11 cellular contexts compared by ENCODE assay signal in genomic region chr1:232968965-232969364, GRCh38. TPM values are rescaled to one million over a fixed set of nuclear protein-coding genes. Genes with fewer than 3 reads are reported as not detected.
DNase-seq lines count a peak whose midpoint lies in the region; ATAC-seq and TF ChIP-seq lines count a peak whose summit lies in the region.
"Had no signal": no experiment of that assay in that cellular context is flagged by ENCODE, and none has a peak within 500 bp of the region (broad histone marks: within the 10 kb centered on the region; RNA-seq: fewer than 3 reads in every experiment).

No MANE protein-coding gene starts in this region.

- H3K4me3 ChIP-seq in body of pancreas (no peak overlapping the region), trophoblast cell (ENCODE audit: low read depth, low read length) (no peak overlapping the region)
- H3K4me3 ChIP-seq: lung had no signal

- H3K79me1 ChIP-seq in trophoblast cell (ENCODE audit: low read length) = no peaks in the 10 kb centered on the region

- H3K36me3 ChIP-seq in body of pancreas (replicated peaks in 1 of 2; ENCODE audit: insufficient read depth in 1 of 2, low read depth in 2 of 2) (peaks cover 6 to 7% of the 10 kb centered on the region in 2 donors), trophoblast cell (ENCODE audit: control insufficient read depth in 1 of 2, insufficient read depth in 2 of 2, low read length in 2 of 2) (peaks cover 15 to 18% of the 10 kb centered on the region in 2 experiments)

- H3K23ac ChIP-seq in trophoblast cell (ENCODE audit: low read length) = no peak overlapping the region

- H2AK5ac ChIP-seq in trophoblast cell (ENCODE audit: low read length) = no peak overlapping the region

- no peak overlapping the region for H2BK5ac ChIP-seq in trophoblast cell (ENCODE audit: low read depth, low read length, poor library complexity)

- H3K27ac ChIP-seq in body of pancreas (no peak overlapping the region), trophoblast cell (ENCODE audit: low read depth, low read length) (no peak overlapping the region)

- no peak for TF ChIP-seq POLR2A in body of pancreas (IDR thresholded peaks at IDR 0.05)

- in situ Hi-C loops in G401 (cut with HindIII; ENCODE audit: low sequenced_read_pairs) = no loop called here
- in situ Hi-C loops in KBM-7 (cut with MboI; ENCODE audit: low pct_unique_long_range_greater_than_20kb, low sequenced_read_pairs) = no loop called here

- no peak overlapping the region for H3K9ac ChIP-seq in trophoblast cell (ENCODE audit: low read length)

- intact Hi-C loops in body of pancreas (cut with DNase I) = no loop called here

- H3K9me3 ChIP-seq in body of pancreas = no peaks in the 10 kb centered on the region
- H3K9me3 ChIP-seq in trophoblast cell (ENCODE audit: insufficient read depth, low read depth, low read length) = peaks cover 2% of the 10 kb centered on the region

- ATAC-seq in body of pancreas (no peak), GM21526 (IDR thresholded peaks at IDR 0.05; ENCODE audit: low FRiP score, unreplicated experiment) (no peak)

- H2BK120ac ChIP-seq in trophoblast cell (ENCODE audit: insufficient read depth, low read length, poor library complexity) = no peak overlapping the region

- H2AFZ ChIP-seq in trophoblast cell (ENCODE audit: insufficient read depth, low read length, poor library complexity) = no peak overlapping the region

- no peaks in the 10 kb centered on the region for H3K79me2 ChIP-seq in trophoblast cell (ENCODE audit: control insufficient read depth, insufficient read depth, low read length, poor library complexity)

- no peak overlapping the region for H4K12ac ChIP-seq in trophoblast cell (ENCODE audit: low read depth, low read length)

- no peaks in the 10 kb centered on the region for H3K27me3 ChIP-seq in body of pancreas
- H3K27me3 ChIP-seq in trophoblast cell (ENCODE audit: insufficient read depth, low read length) = no peaks in the 10 kb centered on the region

- no peak overlapping the region for H4K8ac ChIP-seq in trophoblast cell (ENCODE audit: low read depth, low read length)

- DNase-seq in G401 (ENCODE audit: low spot score) = peak; percentile 48
- peak; percentile 59 for DNase-seq in KBM-7
- DNase-seq in body of pancreas = peak in 3 of 4 donors; percentile 22 to 66 (median 28)
- peak; percentile 67 for DNase-seq in medulla oblongata (ENCODE audit: extremely low spot score)
- no peak for DNase-seq in activated effector memory CD4-positive, alpha-beta T cell treated with Interleukin-2 at 50 U/mL for 16 hours
- no peak for DNase-seq in NCI-H2196 treated with DMSO at 0.1 percent for 48 hours (lab: John Stamatoyannopoulos, UW; ENCODE audit: unreplicated experiment)
- no peak for DNase-seq in trophoblast cell
- DNase-seq: activated T-cell treated with anti-CD3 and anti-CD28 coated beads, Interleukin-2, amount 50 U/mL, for 24 hours; NCI-H2081 had no signal

- H3K18ac ChIP-seq in trophoblast cell (ENCODE audit: low read length) = no peak overlapping the region

- 81 to 93% methylated on average over 3 of the region's 3 CpGs for WGBS in body of pancreas, 2 donors
- no CpG with 5 or more reads among the region's 3 CpGs for WGBS in trophoblast cell (ENCODE audit: extremely low coverage, insufficient coverage, insufficient read length)

- no peak overlapping the region for H3K4ac ChIP-seq in trophoblast cell (ENCODE audit: low read depth, low read length)

- no peak overlapping the region for H3K4me2 ChIP-seq in trophoblast cell (ENCODE audit: low read length)

- H3K4me1 ChIP-seq in body of pancreas (no peaks in the 10 kb centered on the region), trophoblast cell (ENCODE audit: control insufficient read depth in 1 of 2, insufficient read depth in 2 of 2, low read length in 2 of 2) (peaks cover 0 to 3% of the 10 kb centered on the region in 2 experiments)

- H3K14ac ChIP-seq in trophoblast cell (ENCODE audit: low read length) = no peak overlapping the region

- no peak overlapping the region for H2BK12ac ChIP-seq in trophoblast cell (ENCODE audit: low read length)

- H4K91ac ChIP-seq in trophoblast cell (ENCODE audit: low read depth, low read length) = no peak overlapping the region

- TF ChIP-seq CTCF in body of pancreas (IDR thresholded peaks at IDR 0.05) = no peak

RNA-seq across cellular contexts. Expression of gene NTPCR, which starts 18.6 kb away (rescaled TPM):
- total RNA-seq in G401 (2014; rRNA removed; shearing (Covaris generic)) = 46.2 and 50.5 TPM in 2 replicates
- 10 to 100 TPM in 1 of 2 donors, 1 to 10 TPM in 1; 8.2 to 14.3 TPM for total RNA-seq in body of pancreas
- polyA plus RNA-seq in trophoblast cell (2013) = 28.8 and 32.4 TPM in 2 replicates

Comparison
In these comparisons a context has a peak if more than half of its experiments do, and no peak if none do; other contexts are left out.
1. DNase-seq: peak in G401 (single experiment), KBM-7 (single experiment), body of pancreas (3 of 4) and medulla oblongata (single experiment); none in activated effector memory CD4-positive, alpha-beta T cell treated with Interleukin-2 at 50 U/mL for 16 hours (single experiment), NCI-H2196 treated with DMSO at 0.1 percent for 48 hours (single experiment) and trophoblast cell (0 of 2).